Comparison of ENCODE assay signal across 14 cellular contexts in genomic region chr18:79558196-79559120, GRCh38.
DNase-seq lines count a peak whose midpoint lies in the region; ATAC-seq, FAIRE-seq and TF ChIP-seq lines count a peak whose summit lies in the region.
"Had no signal": no experiment of that assay in that cellular context is flagged by ENCODE, and none has a peak within 500 bp of the region (broad histone marks: within the 10 kb centered on the region; RNA-seq: fewer than 3 reads in every experiment).

No MANE protein-coding gene starts in this region.

- no peak for ATAC-seq in RWPE2 (ENCODE audit: low read depth)
- no peak for ATAC-seq in HepG2

- TF ChIP-seq EP300 in HepG2 (IDR thresholded peaks at IDR 0.05; ENCODE audit: low read depth in 2 of 2, low read length in 2 of 2) (no peak), HepG2 (CRISPR knock-in tag; IDR thresholded peaks at IDR 0.05; ENCODE audit: borderline replicate concordance) (no peak), sigmoid colon (IDR thresholded peaks at IDR 0.05) (no peak)

- no peak overlapping the region for H3K4me3 ChIP-seq in RWPE2 (ENCODE audit: severe bottlenecking)
- no peak overlapping the region for H3K4me3 ChIP-seq in HepG2 (replicated peaks in 1 of 3; ENCODE audit: insufficient read depth in 1 of 3, low read depth in 2 of 3, low read length in 3 of 3)
- no peak overlapping the region for H3K4me3 ChIP-seq in sigmoid colon
- H3K4me3 ChIP-seq: BLaER1, PC-9 had no signal

- DNase-seq in activated T-cell treated with anti-CD3 and anti-CD28 coated beads, Interleukin-2, amount 50 U/mL, for 1 hour = peak; percentile 4
- DNase-seq in activated T-cell treated with anti-CD3 and anti-CD28 coated beads, Interleukin-2, amount 50 U/mL, for 48 hours = no peak
- DNase-seq in RWPE2 (ENCODE audit: low spot score) (peak; percentile 51), HepG2 (ENCODE audit: low spot score) (no peak), sigmoid colon (peak; percentile 53), HUDEP-2 (lab: John Stamatoyannopoulos, UW; ENCODE audit: unreplicated experiment in 76 of 76) (no peak), HT-29 (ENCODE audit: low spot score) (no peak), inferior parietal cortex (ENCODE audit: extremely low spot score) (no peak)
- DNase-seq: 8988T, NCI-H1092, NCI-H2107, PC-9 had no signal

- H3K79me2 ChIP-seq in HepG2 (ENCODE audit: insufficient read depth, low read length) = no peaks in the 10 kb centered on the region

- H3K4me1 ChIP-seq in RWPE2 (ENCODE audit: insufficient read depth, poor library complexity, severe bottlenecking) (no peaks in the 10 kb centered on the region), HepG2 (ENCODE audit: insufficient read depth, low read length) (no peaks in the 10 kb centered on the region), sigmoid colon (no peaks in the 10 kb centered on the region)

- H3K9me3 ChIP-seq in RWPE2 (ENCODE audit: severe bottlenecking) (no peaks in the 10 kb centered on the region), HepG2 (ENCODE audit: low read length) (no peaks in the 10 kb centered on the region), sigmoid colon (no peaks in the 10 kb centered on the region)

- H3K4me2 ChIP-seq in HepG2 (ENCODE audit: low read depth, low read length) = no peak overlapping the region
- H3K4me2 ChIP-seq: BLaER1, KMS-11, PC-9 had no signal

- no peak overlapping the region for H3K9ac ChIP-seq in HepG2 (ENCODE audit: insufficient read depth, low read depth, low read length)
- H3K9ac ChIP-seq: BLaER1, KMS-11 had no signal

- BruUV-seq in HepG2 (replicated peaks; lab: Mats Ljungman, UMichigan) = no TSS peak

- TF ChIP-seq POLR2A in HepG2 (IDR thresholded peaks at IDR 0.05; ENCODE audit: insufficient read depth in 1 of 2, low read depth in 2 of 2, low read length in 2 of 2) (no peak), sigmoid colon (IDR thresholded peaks at IDR 0.05) (no peak)

- H3K36me3 ChIP-seq in RWPE2 (ENCODE audit: low read depth) (no peaks in the 10 kb centered on the region), HepG2 (replicated peaks in 1 of 2; ENCODE audit: control insufficient read depth in 1 of 2, insufficient read depth in 2 of 2, low read length in 2 of 2) (no peaks in the 10 kb centered on the region), sigmoid colon (no peaks in the 10 kb centered on the region)
- H3K36me3 ChIP-seq: BLaER1 had no signal

- POLR2A ChIA-PET in HepG2 (lab: Yijun Ruan, JAX) = no interaction called here

- TF ChIP-seq RAD21 in HepG2 (CRISPR knock-in tag; IDR thresholded peaks at IDR 0.05) = no peak

- TF ChIP-seq CTCF in RWPE2 (IDR thresholded peaks at IDR 0.05; ENCODE audit: poor library complexity, severe bottlenecking) = no peak
- TF ChIP-seq CTCF in HepG2 (CRISPR knock-in tag; IDR thresholded peaks at IDR 0.05) = no peak
- no peak for TF ChIP-seq CTCF in sigmoid colon (IDR thresholded peaks at IDR 0.05)

- H2AFZ ChIP-seq in HepG2 (ENCODE audit: low read length) = no peak overlapping the region
- H2AFZ ChIP-seq: PC-9 had no signal

- H4K20me1 ChIP-seq in HepG2 (ENCODE audit: insufficient read depth, low read length) = 0 out of 2 replicates have a peak, but pooled peaks cover 4% of the 10 kb centered on the region
- H4K20me1 ChIP-seq: BLaER1 had no signal

- CTCF ChIA-PET in HepG2 (lab: Yijun Ruan, JAX; ENCODE audit: low intra/inter-chr PET ratio, low total read pairs) = no interaction called here

- no peak for FAIRE-seq in HepG2 (lab: Jason Lieb, UNC)

- H3K27ac ChIP-seq in RWPE2 (ENCODE audit: poor library complexity, severe bottlenecking) (no peak overlapping the region), HepG2 (ENCODE audit: extremely low read length, insufficient read depth, low read length) (no peak overlapping the region), sigmoid colon (no peak overlapping the region)
- H3K27ac ChIP-seq: BLaER1, KMS-11, PC-9 had no signal

- in situ Hi-C loops in HepG2 (cut with HindIII; ENCODE audit: extremely low pct_ligation_motif_present, low pct_unique_long_range_greater_than_20kb) = no loop called here

- WGBS in HepG2 (ENCODE audit: low lambda C conversion rate) = 25% methylated on average over 20 of the region's 27 CpGs
- WGBS in sigmoid colon, 2 donors = 86 to 88% methylated on average over 27 of the region's 27 CpGs

- H3K27me3 ChIP-seq in RWPE2 (ENCODE audit: insufficient read depth, poor library complexity, severe bottlenecking) = no peaks in the 10 kb centered on the region
- peaks cover 12 to 42% of the 10 kb centered on the region in 2 experiments for H3K27me3 ChIP-seq in HepG2 (ENCODE audit: control insufficient read depth in 1 of 2, insufficient read depth in 2 of 2, low read length in 2 of 2)
- H3K27me3 ChIP-seq in sigmoid colon = no peaks in the 10 kb centered on the region

- intact Hi-C loops in HepG2 (cut with micrococcal nuclease; ENCODE audit: unreplicated experiment) = no loop called here
- intact Hi-C loops in sigmoid colon (cut with DNase I) = no loop called here

TF ChIP-seq in HepG2, 621 proteins besides CTCF, POLR2A, EP300 and RAD21:
- no peak for TF ChIP-seq IKZF1 (IDR thresholded peaks at IDR 0.05)
- peak; percentile 70 for TF ChIP-seq CREB1 (IDR thresholded peaks at IDR 0.05)
- no peak for TF ChIP-seq CREB1 (CRISPR knock-in tag; IDR thresholded peaks at IDR 0.05)
TF ChIP-seq in HepG2: peak in this region for 1.

Comparison
In these comparisons a context has a peak if more than half of its experiments do, and no peak if none do; other contexts are left out.
1. DNase-seq: peak in activated T-cell treated with anti-CD3 and anti-CD28 coated beads, Interleukin-2, amount 50 U/mL, for 1 hour (single experiment), RWPE2 (single experiment) and sigmoid colon (single experiment); none in activated T-cell treated with anti-CD3 and anti-CD28 coated beads, Interleukin-2, amount 50 U/mL, for 48 hours (0 of 2), HepG2 (single experiment), HUDEP-2 (0 of 76), HT-29 (single experiment) and inferior parietal cortex (single experiment).